In the genomic region with DNA sequence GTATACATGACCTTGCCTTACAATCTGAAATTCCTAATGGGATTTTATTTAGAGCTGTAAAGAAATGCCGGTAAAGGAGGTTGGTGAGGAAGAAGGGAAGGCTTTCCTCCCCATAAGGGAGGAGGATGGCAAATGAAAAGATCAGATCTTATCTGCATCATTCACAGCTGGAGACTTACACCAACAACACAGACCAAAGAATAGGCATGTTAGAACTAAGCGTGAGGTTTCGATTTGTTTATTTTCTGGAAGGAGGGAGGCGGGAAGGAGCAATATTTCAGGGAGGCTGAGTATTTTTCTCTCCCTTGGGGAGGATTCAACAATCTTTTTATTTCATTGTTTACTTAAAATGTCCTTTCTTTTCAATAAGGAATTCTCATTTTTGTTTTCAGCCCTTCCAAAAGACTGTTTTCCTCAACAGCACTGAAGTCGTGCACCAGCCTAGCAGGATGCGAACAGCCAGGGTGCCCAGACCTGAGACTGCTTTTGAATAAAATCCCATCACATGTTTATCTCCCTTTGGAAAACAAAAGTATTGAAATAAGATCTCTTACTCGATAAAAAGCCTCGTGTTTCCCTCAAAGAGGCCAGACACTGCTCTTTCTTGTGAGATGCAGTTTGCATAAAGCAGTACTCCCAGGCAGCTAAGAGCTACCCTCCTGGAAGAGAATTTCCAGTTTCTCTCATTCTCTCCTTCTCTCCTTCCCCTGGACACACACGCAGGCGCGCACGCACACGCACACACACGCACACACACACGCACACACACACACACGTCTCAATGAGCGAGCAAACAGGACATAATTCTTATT, we compare ENCODE assay signal across 10 cellular contexts.
A peak's percentile ranks its signal among the peaks of the same experiment; 100 is the strongest.
DNase-seq lines count a peak whose midpoint lies in the region; FAIRE-seq and TF ChIP-seq lines count a peak whose summit lies in the region.
"Had no signal": no experiment of that assay in that cellular context is flagged by ENCODE, and none has a peak within 500 bp of the region (broad histone marks: within the 10 kb centered on the region; RNA-seq: fewer than 3 reads in every experiment).

No MANE protein-coding gene starts in this region.

- WGBS in urinary bladder: 29% methylated on average over 17 of the region's 17 CpGs

- no peak overlapping the region for H3K4me3 ChIP-seq in cardiac muscle cell
- no peak overlapping the region for H3K4me3 ChIP-seq in right atrium auricular region
- peak overlapping the region; percentile 32 for H3K4me3 ChIP-seq in urinary bladder (ENCODE audit: low read depth, low read length)
- H3K4me3 ChIP-seq: thyroid gland had no signal

- no peaks in the 10 kb centered on the region for H3K36me3 Mint-ChIP-seq in MCF 10A (ENCODE audit: insufficient read depth, unreplicated experiment)
- peaks cover 16% of the 10 kb centered on the region for H3K36me3 Mint-ChIP-seq in mesothelial cell of epicardium

- CTCF ChIA-PET in MCF 10A (lab: Yijun Ruan, JAX) (interaction anchor here (0.6 to 1.5 kb wide), 3 partner anchors 15 to 170 kb away, joined by 3 to 5 read pairs (median 3); no protein-coding TSS in a partner anchor), GM10248 (lab: Yijun Ruan, JAX) (interaction anchor here (1.3 kb wide), 1 partner anchor 351 kb away, joined by 3 read pairs; no protein-coding TSS in a partner anchor)

- no peak for FAIRE-seq in urothelium cell line (lab: Jason Lieb, UNC)
- FAIRE-seq: H1 had no signal

- H3K4me1 Mint-ChIP-seq in MCF 10A (ENCODE audit: insufficient read depth, unreplicated experiment) (peaks cover 16% of the 10 kb centered on the region), mesothelial cell of epicardium (peaks cover 34% of the 10 kb centered on the region)

- H3K9me3 ChIP-seq in cardiac muscle cell (ENCODE audit: low read depth): no peaks in the 10 kb centered on the region
- H3K9me3 ChIP-seq in right atrium auricular region: no peaks in the 10 kb centered on the region
- H3K9me3 ChIP-seq: thyroid gland had no signal

- H3K4me3 Mint-ChIP-seq in MCF 10A (ENCODE audit: unreplicated experiment) (peak overlapping the region; percentile 13), mesothelial cell of epicardium (no peak overlapping the region)

- H3K27me3 ChIP-seq in cardiac muscle cell (no peaks in the 10 kb centered on the region), right atrium auricular region (no peaks in the 10 kb centered on the region)
- H3K27me3 ChIP-seq: thyroid gland had no signal

- H3K9me3 Mint-ChIP-seq in MCF 10A (ENCODE audit: unreplicated experiment) (no peaks in the 10 kb centered on the region), mesothelial cell of epicardium (peaks cover 7% of the 10 kb centered on the region)

- POLR2A ChIA-PET in MCF 10A (lab: Yijun Ruan, JAX): interaction anchor here (0.6 to 2.8 kb wide), 9 partner anchors 11 to 283 kb away, joined by 3 to 22 read pairs (median 3); no protein-coding TSS in a partner anchor
- POLR2A ChIA-PET in GM10248 (lab: Yijun Ruan, JAX): no interaction called here

- H3K4me1 ChIP-seq in cardiac muscle cell (ENCODE audit: low read depth): peaks cover 39% of the 10 kb centered on the region
- peaks cover 0 to 10% of the 10 kb centered on the region in 2 donors for H3K4me1 ChIP-seq in right atrium auricular region
- no peaks in the 10 kb centered on the region for H3K4me1 ChIP-seq in urinary bladder (ENCODE audit: insufficient read depth)

- no TSS peak for BruUV-seq in MCF 10A (replicated peaks; lab: Mats Ljungman, UMichigan)

- no peaks in the 10 kb centered on the region for H3K36me3 ChIP-seq in cardiac muscle cell
- no peaks in the 10 kb centered on the region for H3K36me3 ChIP-seq in right atrium auricular region
- H3K36me3 ChIP-seq in urinary bladder (ENCODE audit: insufficient read depth): no peaks in the 10 kb centered on the region
- H3K36me3 ChIP-seq: thyroid gland had no signal

- no peaks in the 10 kb centered on the region for H3K27me3 Mint-ChIP-seq in MCF 10A (ENCODE audit: insufficient read depth, unreplicated experiment)
- H3K27me3 Mint-ChIP-seq in mesothelial cell of epicardium (ENCODE audit: low read depth): no peaks in the 10 kb centered on the region

- DNase-seq in cardiac muscle cell (ENCODE audit: low read depth in 1 of 2, low spot score in 1 of 2) (no peak), right atrium auricular region (ENCODE audit: low spot score) (no peak), MCF 10A (ENCODE audit: unreplicated experiment) (peak; percentile 22), mesothelial cell of epicardium (ENCODE audit: low spot score in 2 of 2, unreplicated experiment in 2 of 2) (no peak), urothelium cell line (ENCODE audit: low spot score) (no peak), GM10248 (ENCODE audit: extremely low spot score) (no peak), iPS-NIHi11 (ENCODE audit: low spot score) (no peak)
- DNase-seq: thyroid gland had no signal

- TF ChIP-seq CTCF in cardiac muscle cell (IDR thresholded peaks at IDR 0.05; ENCODE audit: low read depth, low read length) (no peak), right atrium auricular region (IDR thresholded peaks at IDR 0.05) (no peak), MCF 10A (IDR thresholded peaks at IDR 0.05; ENCODE audit: unreplicated experiment) (no peak), mesothelial cell of epicardium (IDR thresholded peaks at IDR 0.05; ENCODE audit: unreplicated experiment) (no peak), GM10248 (IDR thresholded peaks at IDR 0.05; ENCODE audit: control extremely low read depth, extremely low read depth, low read depth, missing control alignments) (no peak)

- H3K27ac Mint-ChIP-seq in MCF 10A (ENCODE audit: low read depth, unreplicated experiment) (peak overlapping the region; percentile 36), mesothelial cell of epicardium (peak overlapping the region; percentile 86)

- peak overlapping the region; percentile 8 for H3K27ac ChIP-seq in cardiac muscle cell
- H3K27ac ChIP-seq in right atrium auricular region: no peak overlapping the region
- no peak overlapping the region for H3K27ac ChIP-seq in urinary bladder (ENCODE audit: low read depth)
- H3K27ac ChIP-seq: thyroid gland had no signal

- intact Hi-C loops in MCF 10A (cut with micrococcal nuclease): no loop called here
